Comparison of ENCODE assay signal across 13 cellular contexts in the genomic region with DNA sequence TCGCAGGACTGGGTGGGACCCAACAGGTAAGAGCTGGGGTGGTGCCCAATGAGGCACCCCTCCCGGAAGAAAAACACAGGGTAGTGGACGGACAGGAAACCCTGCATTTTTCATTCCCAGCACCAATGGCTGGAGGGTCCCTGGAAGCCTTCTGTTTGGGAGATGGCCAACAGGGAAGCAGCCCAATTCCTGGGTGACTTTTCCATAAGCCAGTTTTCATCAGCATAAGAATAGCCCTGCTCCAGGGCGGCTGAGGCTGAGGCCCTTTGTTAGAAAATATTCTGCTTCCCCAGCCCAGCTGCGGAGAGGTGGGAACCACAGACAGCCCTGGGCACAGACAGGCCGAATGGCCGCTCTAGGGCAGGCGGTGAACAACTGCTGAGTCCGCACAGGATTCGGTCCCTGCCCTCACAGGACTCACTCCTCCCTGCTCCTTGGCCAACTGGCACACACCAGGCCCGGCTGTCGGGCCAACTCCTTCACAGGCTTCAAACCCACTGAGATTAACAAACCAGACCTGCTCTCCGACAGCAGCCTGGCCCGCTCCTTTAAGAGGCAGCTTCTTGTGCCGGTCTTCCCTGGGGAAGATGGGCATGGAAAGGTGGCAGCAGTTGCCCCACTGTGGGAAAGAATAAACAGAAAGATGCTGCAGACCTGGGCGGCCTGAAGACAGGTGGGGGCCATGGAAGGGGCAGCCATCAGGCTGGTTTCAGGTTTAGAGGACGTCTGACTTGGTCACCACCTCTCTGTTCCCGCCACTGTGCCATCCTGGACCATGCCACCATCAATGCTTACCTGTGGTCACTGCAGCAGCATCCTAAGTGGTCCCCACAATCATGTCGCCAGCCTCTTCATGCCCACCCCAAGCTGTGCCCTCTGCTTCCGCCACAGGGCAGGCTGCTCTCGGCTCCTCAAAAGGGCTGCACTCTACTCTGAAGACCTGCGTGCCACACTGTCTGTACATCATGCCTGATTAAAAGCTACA. TPM values are rescaled to one million over a fixed set of nuclear protein-coding genes. Genes with fewer than 3 reads are reported as not detected.
DNase-seq lines count a peak whose midpoint lies in the region; ATAC-seq and TF ChIP-seq lines count a peak whose summit lies in the region.
"Had no signal": no experiment of that assay in that cellular context is flagged by ENCODE, and none has a peak within 500 bp of the region (broad histone marks: within the 10 kb centered on the region; RNA-seq: fewer than 3 reads in every experiment).

No MANE protein-coding gene starts in this region.

- H3K4me1 ChIP-seq in HUES64 (ENCODE audit: insufficient read depth, low read length), result peaks cover 16% of the 10 kb centered on the region
- H3K4me1 ChIP-seq in left lung, result peaks cover 3 to 18% of the 10 kb centered on the region in 2 donors
- H3K4me1 ChIP-seq in stomach, result peaks cover 59 to 87% (median 81%) of the 10 kb centered on the region in 4 donors

- H3K9ac ChIP-seq in HUES64 (ENCODE audit: low read depth, low read length), result peak overlapping the region; percentile 34; the same call in 1 of the 2 replicates
- H3K9ac ChIP-seq: GM23248 had no signal

- H3K27ac ChIP-seq in HUES64 (ENCODE audit: low read depth, low read length) (peak overlapping the region; percentile 70), dorsolateral prefrontal cortex (peak overlapping the region in 56 of 59 donors; percentile 9 to 100 (median 96)), left lung (peak overlapping the region; percentile 45 to 65), stomach (peak overlapping the region; percentile 88 to 96 (median 91))
- H3K27ac ChIP-seq: GM23248 had no signal

- no peak for DNase-seq in dorsolateral prefrontal cortex
- DNase-seq in left lung, result no peak
- peak; percentile 74 for DNase-seq in stomach
- no peak for DNase-seq in NCI-H2171 (lab: John Stamatoyannopoulos, UW)
- no peak for DNase-seq in COR-L47 (lab: John Stamatoyannopoulos, UW)
- DNase-seq: activated CD4-positive, alpha-beta memory T cell treated with anti-CD3 and anti-CD28 coated beads for 36 hours; activated effector memory CD4-positive, alpha-beta T cell treated with Interleukin-2 at 50 U/mL for 16 hours; GM23248; NCI-H1105 treated with DMSO at 0.1 percent for 48 hours; T-helper 9 cell had no signal

- no peak for TF ChIP-seq POLR2A in stomach (IDR thresholded peaks at IDR 0.05)

- H3K4me3 ChIP-seq in HUES64 (ENCODE audit: low read length), result no peak overlapping the region
- H3K4me3 ChIP-seq in dorsolateral prefrontal cortex, result no peak overlapping the region
- no peak overlapping the region for H3K4me3 ChIP-seq in left lung
- H3K4me3 ChIP-seq in stomach, result no peak overlapping the region
- H3K4me3 ChIP-seq: GM23248 had no signal

- ATAC-seq in left lung, result no peak
- no peak for ATAC-seq in HG03521 (IDR thresholded peaks at IDR 0.05; ENCODE audit: unreplicated experiment)
- ATAC-seq in HG03565 (IDR thresholded peaks at IDR 0.05; ENCODE audit: unreplicated experiment), result no peak

- TF ChIP-seq CTCF in dorsolateral prefrontal cortex (IDR thresholded peaks at IDR 0.05 in 54 of 56, conservative IDR thresholded peaks at IDR 0.05 in 2 of 56; ENCODE audit: low read depth in 1 of 56, partially characterized antibody in 56 of 56) (no peak), left lung (IDR thresholded peaks at IDR 0.05) (no peak), stomach (IDR thresholded peaks at IDR 0.05) (no peak)

- H3K27me3 ChIP-seq in HUES64 (ENCODE audit: insufficient read depth, low read length) (no peaks in the 10 kb centered on the region), dorsolateral prefrontal cortex (no peaks in the 10 kb centered on the region), left lung (no peaks in the 10 kb centered on the region), stomach (no peaks in the 10 kb centered on the region)

- H3K36me3 ChIP-seq in HUES64 (ENCODE audit: insufficient read depth, low read length) (0 out of 2 replicates have a peak, but pooled peaks cover 2% of the 10 kb centered on the region), left lung (peaks cover 0 to 5% of the 10 kb centered on the region in 2 donors), stomach (peaks cover 0 to 41% (median 23%) of the 10 kb centered on the region in 4 donors)

- intact Hi-C loops in dorsolateral prefrontal cortex (cut with DNase I) (no loop called here), left lung (cut with DNase I) (no loop called here), stomach (cut with DNase I; ENCODE audit: low total_unique reads) (no loop called here)

- 73% methylated on average over 22 of the region's 22 CpGs for WGBS in HUES64
- WGBS in stomach, 5 donors, result 47 to 79% (median 61%) methylated on average over 21 to 22 of the region's 22 CpGs

- TF ChIP-seq EP300 in stomach (IDR thresholded peaks at IDR 0.05), result no peak

- no peaks in the 10 kb centered on the region for H3K9me3 ChIP-seq in HUES64 (ENCODE audit: insufficient read depth, low read depth, low read length)
- H3K9me3 ChIP-seq in left lung, result no peaks in the 10 kb centered on the region
- H3K9me3 ChIP-seq in stomach, result no peaks in the 10 kb centered on the region

RNA-seq across cellular contexts. Expression of a gene that starts 10.1 kb away (rescaled TPM):
- not detected for polyA plus RNA-seq in HUES64 (2013, experiment 1 of 2)
- polyA plus RNA-seq in HUES64 (2013, experiment 2 of 2), result not detected
- total RNA-seq in dorsolateral prefrontal cortex, result 10 to 100 TPM in 18 of 120 experiments, 1 to 10 TPM in 101, under 1 TPM in 1; 0.95 to 34.0 (median 5.6) TPM
- total RNA-seq in left lung, result 1 to 10 TPM; 1.0 to 1.7 TPM
- 10 to 100 TPM in 1 of 5 donors, 1 to 10 TPM in 1, under 1 TPM in 1, not detected in 2; 0.58 to 12.7 (median 3.6) TPM for total RNA-seq in stomach
- 10 to 100 TPM in 1 of 3 donors, 1 to 10 TPM in 2; 5.9 to 29.5 (median 10.0) TPM for polyA plus RNA-seq in stomach
- total RNA-seq: activated CD4-positive, alpha-beta memory T cell treated with anti-CD3 and anti-CD28 coated beads for 36 hours; GM23248 had no signal

RNA-seq across cellular contexts. Expression of a gene that starts 23.6 kb away (rescaled TPM):
- 17.7 TPM for polyA plus RNA-seq in HUES64 (2013, experiment 1 of 2)
- 21.7 TPM for polyA plus RNA-seq in HUES64 (2013, experiment 2 of 2)
- total RNA-seq in dorsolateral prefrontal cortex (10 to 100 TPM; 31.3 to 74.3 (median 47.5) TPM), left lung (10 to 100 TPM; 28.5 to 35.5 TPM), stomach (100 to 1,000 TPM in 2 of 5 donors, 10 to 100 TPM in 3; 21.4 to 229 (median 46.7) TPM)
- 10 to 100 TPM; 29.6 to 61.4 (median 50.8) TPM for polyA plus RNA-seq in stomach

RNA-seq across cellular contexts. Expression of a gene that starts 23.8 kb away (rescaled TPM):
- 66.7 TPM for polyA plus RNA-seq in HUES64 (2013, experiment 1 of 2)
- polyA plus RNA-seq in HUES64 (2013, experiment 2 of 2), result 66.8 TPM
- total RNA-seq in dorsolateral prefrontal cortex, result 100 to 1,000 TPM in 23 of 120 experiments, 10 to 100 TPM in 97; 65.3 to 160 (median 88.1) TPM
- total RNA-seq in left lung, result 10 to 100 TPM; 58.9 to 80.8 TPM
- 100 to 1,000 TPM in 2 of 5 donors, 10 to 100 TPM in 3; 24.6 to 154 (median 72.9) TPM for total RNA-seq in stomach
- polyA plus RNA-seq in stomach, result 10 to 100 TPM; 59.0 to 82.5 (median 72.8) TPM

RNA-seq across cellular contexts. Expression of a gene that starts 55.7 kb away (rescaled TPM):
- polyA plus RNA-seq in HUES64 (2013, experiment 1 of 2), result 2.6 TPM
- polyA plus RNA-seq in HUES64 (2013, experiment 2 of 2), result 8.7 TPM
- 100 to 1,000 TPM in 71 of 120 experiments, 10 to 100 TPM in 49; 51.8 to 266 (median 108) TPM for total RNA-seq in dorsolateral prefrontal cortex
- 100 to 1,000 TPM; 125 to 127 TPM for total RNA-seq in left lung
- 100 to 1,000 TPM; 138 to 515 (median 186) TPM for total RNA-seq in stomach
- polyA plus RNA-seq in stomach, result 10 to 100 TPM; 67.7 to 82.3 (median 68.5) TPM
